Comparison of ENCODE assay signal across 1 cellular context in the genomic region with DNA sequence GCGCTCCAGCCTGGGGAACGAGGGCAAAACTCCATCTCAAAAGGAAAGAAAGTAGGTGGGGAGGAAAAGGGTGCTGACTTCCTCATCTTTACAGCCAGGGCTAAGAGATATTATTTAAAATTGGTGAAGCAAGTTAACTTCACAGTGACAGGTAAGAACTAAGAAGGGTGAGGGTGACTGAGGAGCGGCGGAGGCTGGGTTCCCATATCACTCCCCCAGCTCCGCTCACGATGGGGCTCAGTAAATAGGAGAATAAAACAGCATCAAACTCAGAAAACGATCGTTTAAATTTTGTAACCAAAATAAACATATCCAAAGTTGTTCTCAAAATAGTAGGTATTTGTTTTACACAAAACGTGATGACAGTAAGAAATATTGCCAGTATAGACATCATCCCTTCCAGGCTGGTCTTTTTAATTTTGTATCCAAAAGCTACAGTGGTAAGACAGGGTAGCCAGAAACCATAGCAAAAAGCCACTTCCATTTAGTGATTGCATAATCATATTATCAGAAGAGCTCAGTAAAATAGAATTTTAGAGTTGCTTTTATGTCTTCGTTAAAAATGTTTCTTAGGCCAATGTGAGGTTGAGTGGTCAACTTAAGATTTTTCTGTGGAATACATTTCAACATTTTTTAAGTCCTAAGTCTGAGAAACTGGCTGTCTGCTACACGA.
TF ChIP-seq lines count a peak whose summit lies in the region.

No MANE protein-coding gene starts in this region.

TF ChIP-seq in K562, 482 proteins besides CTCF, POLR2A, EP300 and RAD21 (continued from another document):
- TF ChIP-seq, protein P1, sequence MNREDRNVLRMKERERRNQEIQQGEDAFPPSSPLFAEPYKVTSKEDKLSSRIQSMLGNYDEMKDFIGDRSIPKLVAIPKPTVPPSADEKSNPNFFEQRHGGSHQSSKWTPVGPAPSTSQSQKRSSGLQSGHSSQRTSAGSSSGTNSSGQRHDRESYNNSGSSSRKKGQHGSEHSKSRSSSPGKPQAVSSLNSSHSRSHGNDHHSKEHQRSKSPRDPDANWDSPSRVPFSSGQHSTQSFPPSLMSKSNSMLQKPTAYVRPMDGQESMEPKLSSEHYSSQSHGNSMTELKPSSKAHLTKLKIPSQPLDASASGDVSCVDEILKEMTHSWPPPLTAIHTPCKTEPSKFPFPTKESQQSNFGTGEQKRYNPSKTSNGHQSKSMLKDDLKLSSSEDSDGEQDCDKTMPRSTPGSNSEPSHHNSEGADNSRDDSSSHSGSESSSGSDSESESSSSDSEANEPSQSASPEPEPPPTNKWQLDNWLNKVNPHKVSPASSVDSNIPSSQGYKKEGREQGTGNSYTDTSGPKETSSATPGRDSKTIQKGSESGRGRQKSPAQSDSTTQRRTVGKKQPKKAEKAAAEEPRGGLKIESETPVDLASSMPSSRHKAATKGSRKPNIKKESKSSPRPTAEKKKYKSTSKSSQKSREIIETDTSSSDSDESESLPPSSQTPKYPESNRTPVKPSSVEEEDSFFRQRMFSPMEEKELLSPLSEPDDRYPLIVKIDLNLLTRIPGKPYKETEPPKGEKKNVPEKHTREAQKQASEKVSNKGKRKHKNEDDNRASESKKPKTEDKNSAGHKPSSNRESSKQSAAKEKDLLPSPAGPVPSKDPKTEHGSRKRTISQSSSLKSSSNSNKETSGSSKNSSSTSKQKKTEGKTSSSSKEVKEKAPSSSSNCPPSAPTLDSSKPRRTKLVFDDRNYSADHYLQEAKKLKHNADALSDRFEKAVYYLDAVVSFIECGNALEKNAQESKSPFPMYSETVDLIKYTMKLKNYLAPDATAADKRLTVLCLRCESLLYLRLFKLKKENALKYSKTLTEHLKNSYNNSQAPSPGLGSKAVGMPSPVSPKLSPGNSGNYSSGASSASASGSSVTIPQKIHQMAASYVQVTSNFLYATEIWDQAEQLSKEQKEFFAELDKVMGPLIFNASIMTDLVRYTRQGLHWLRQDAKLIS (CRISPR knock-in tag; IDR thresholded peaks at IDR 0.05), result no peak
- TF ChIP-seq CEBPB (tag; IDR thresholded peaks at IDR 0.05) (peak; percentile 79), ZFP1 (CRISPR knock-in tag; IDR thresholded peaks at IDR 0.05) (no peak), CTBP1 (IDR thresholded peaks at IDR 0.05; ENCODE audit: borderline replicate concordance) (no peak), COPS2 (conservative IDR thresholded peaks at IDR 0.05) (no peak), CEBPG (CRISPR knock-in tag; IDR thresholded peaks at IDR 0.05) (no peak), CEBPG (tag; conservative IDR thresholded peaks at IDR 0.05 in 1 of 2, IDR thresholded peaks at IDR 0.05 in 1 of 2) (peak; percentile 78 to 85), POLR2G (IDR thresholded peaks at IDR 0.05; ENCODE audit: low read depth, low read length) (no peak), ZNF444 (CRISPR knock-in tag; IDR thresholded peaks at IDR 0.05) (no peak), HNRNPH1 (optimal IDR thresholded peaks at IDR 0.05; ENCODE audit: low read depth, low read length) (no peak), NR2F6 (CRISPR knock-in tag; IDR thresholded peaks at IDR 0.05) (no peak)
- TF ChIP-seq, protein P2, sequence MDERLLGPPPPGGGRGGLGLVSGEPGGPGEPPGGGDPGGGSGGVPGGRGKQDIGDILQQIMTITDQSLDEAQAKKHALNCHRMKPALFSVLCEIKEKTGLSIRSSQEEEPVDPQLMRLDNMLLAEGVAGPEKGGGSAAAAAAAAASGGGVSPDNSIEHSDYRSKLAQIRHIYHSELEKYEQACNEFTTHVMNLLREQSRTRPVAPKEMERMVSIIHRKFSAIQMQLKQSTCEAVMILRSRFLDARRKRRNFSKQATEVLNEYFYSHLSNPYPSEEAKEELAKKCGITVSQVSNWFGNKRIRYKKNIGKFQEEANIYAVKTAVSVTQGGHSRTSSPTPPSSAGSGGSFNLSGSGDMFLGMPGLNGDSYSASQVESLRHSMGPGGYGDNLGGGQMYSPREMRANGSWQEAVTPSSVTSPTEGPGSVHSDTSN (CRISPR knock-in tag; IDR thresholded peaks at IDR 0.05; ENCODE audit: low read depth), result no peak
- TF ChIP-seq, protein P2 (tag; conservative IDR thresholded peaks at IDR 0.05; ENCODE audit: low read depth), result no peak
- TF ChIP-seq, protein P3, sequence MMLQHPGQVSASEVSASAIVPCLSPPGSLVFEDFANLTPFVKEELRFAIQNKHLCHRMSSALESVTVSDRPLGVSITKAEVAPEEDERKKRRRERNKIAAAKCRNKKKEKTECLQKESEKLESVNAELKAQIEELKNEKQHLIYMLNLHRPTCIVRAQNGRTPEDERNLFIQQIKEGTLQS (IDR thresholded peaks at IDR 0.05), result peak; percentile 29; the same call in 1 of the 2 replicates
- TF ChIP-seq, protein P3 (CRISPR knock-in tag; conservative IDR thresholded peaks at IDR 0.05), result no peak
